9 cellular contexts compared by ENCODE assay signal in the genomic region with DNA sequence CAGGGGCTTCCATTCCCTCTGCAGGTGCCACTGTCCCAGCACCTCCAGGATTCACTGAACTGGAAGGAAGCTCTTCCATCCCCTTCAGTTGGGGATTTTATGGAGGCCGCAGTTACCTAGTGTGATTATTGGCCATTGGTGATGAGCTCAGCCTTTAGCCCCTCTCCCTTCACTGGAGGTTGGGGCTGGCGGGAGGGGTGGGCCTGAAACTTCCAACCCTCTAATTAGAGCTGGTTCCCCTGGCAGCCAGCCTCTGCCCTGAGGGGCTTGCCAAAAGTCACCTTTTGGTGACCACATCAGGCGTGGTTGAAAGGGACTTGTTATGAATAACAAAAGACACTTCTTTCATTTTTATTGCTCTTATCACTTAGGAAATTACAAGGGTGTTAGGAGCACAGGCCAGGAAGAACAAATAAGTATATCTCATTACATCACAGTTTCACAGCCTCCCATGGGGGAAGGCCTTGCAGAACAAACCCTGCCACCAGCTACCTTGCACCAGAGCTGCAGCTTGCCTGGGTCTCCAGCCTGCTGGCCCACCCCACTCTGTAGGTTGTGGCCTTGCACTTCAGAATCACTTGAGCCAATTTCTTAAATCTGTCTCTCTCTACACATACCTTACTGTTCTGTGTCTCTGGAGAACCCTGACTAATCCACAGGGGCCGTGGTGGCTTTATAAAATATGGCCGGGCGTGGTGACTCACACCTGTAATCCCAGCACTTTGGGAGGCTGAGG. TPM values are rescaled to one million over a fixed set of nuclear protein-coding genes. Genes with fewer than 3 reads are reported as not detected.
A peak's percentile ranks its signal among the peaks of the same experiment; 100 is the strongest.
DNase-seq lines count a peak whose midpoint lies in the region; ATAC-seq, FAIRE-seq and TF ChIP-seq lines count a peak whose summit lies in the region.
"Had no signal": no experiment of that assay in that cellular context is flagged by ENCODE, and none has a peak within 500 bp of the region (broad histone marks: within the 10 kb centered on the region; RNA-seq: fewer than 3 reads in every experiment).

No MANE protein-coding gene starts in this region.

- in situ Hi-C loops in GM12878 (cut with MboI), result loop anchor here (25.0 kb wide), 1 partner anchor 1891 kb away; the partner anchor contains the start of genes GZF1 and NXT1

- TF ChIP-seq RAD21 in GM12878 (IDR thresholded peaks at IDR 0.05; ENCODE audit: insufficient read depth, low read depth, low read length), result no peak

- H3K27me3 ChIP-seq in GM12878 (replicated peaks in 1 of 2; ENCODE audit: control insufficient read depth in 2 of 2, insufficient read depth in 2 of 2, low read length in 1 of 2), result no peaks in the 10 kb centered on the region

- no peak overlapping the region for H2AFZ ChIP-seq in GM12878 (ENCODE audit: control insufficient read depth, low read depth, low read length)

- H3K4me1 ChIP-seq in GM12878 (ENCODE audit: control insufficient read depth, insufficient read depth, low read length), result peaks cover 16% of the 10 kb centered on the region
- peaks cover 65% of the 10 kb centered on the region for H3K4me1 ChIP-seq in mucosa of descending colon (ENCODE audit: low read depth)

- SMC1A ChIA-PET in GM12878 (lab: Charles Lee; ENCODE audit: uncharacterized antibody, unreplicated experiment), result no interaction called here

- no TSS peak for BruUV-seq in GM12878 (replicated peaks; lab: Mats Ljungman, UMichigan)

- RAD21 ChIA-PET in GM12878 (lab: Charles Lee; ENCODE audit: unreplicated experiment), result interaction anchor here (1.4 kb wide), 1 partner anchor 146 kb away, joined by 5 read pairs; no protein-coding TSS in a partner anchor

- TF ChIP-seq POLR2A in GM12878 (IDR thresholded peaks at IDR 0.05; ENCODE audit: low read depth, low read length), result no peak

- ATAC-seq in GM12878, result peak; percentile 31
- ATAC-seq in mucosa of descending colon, result peak; percentile 63
- ATAC-seq in HG02870 (IDR thresholded peaks at IDR 0.05; ENCODE audit: unreplicated experiment), result no peak
- ATAC-seq in GM21723 (IDR thresholded peaks at IDR 0.05; ENCODE audit: unreplicated experiment), result no peak
- ATAC-seq in activated CD4-positive, CD25-positive, alpha-beta regulatory T cell treated with anti-CD3 and anti-CD28 coated beads, Interleukin-2, amount 50 U/mL, for 24 hours, result no peak

- H3K36me3 ChIP-seq in GM12878 (ENCODE audit: control insufficient read depth in 2 of 2, insufficient read depth in 2 of 2, low read length in 1 of 2), result no peaks in the 10 kb centered on the region; a peak in 2 of 4 replicates
- H3K36me3 ChIP-seq in mucosa of descending colon (ENCODE audit: low read depth), result no peaks in the 10 kb centered on the region

- peaks cover 29% of the 10 kb centered on the region for H3K79me2 ChIP-seq in GM12878 (ENCODE audit: control insufficient read depth, insufficient read depth, low read length)

- FAIRE-seq in GM12878 (lab: Jason Lieb, UNC), result no peak

- H3K4me2 ChIP-seq in GM12878 (ENCODE audit: control insufficient read depth, insufficient read depth), result 0 out of 2 replicates have a peak overlapping the region, but pooled peaks have one; percentile 7

- H3K4me3 ChIP-seq in GM12878 (no peak overlapping the region), mucosa of descending colon (no peak overlapping the region)

- no peak for TF ChIP-seq CTCF in C4-2B (conservative IDR thresholded peaks at IDR 0.05)
- TF ChIP-seq CTCF in GM12878 (IDR thresholded peaks at IDR 0.05 in 2 of 3, conservative IDR thresholded peaks at IDR 0.05 in 1 of 3; ENCODE audit: control insufficient read depth in 2 of 3, extremely low read depth in 1 of 3, insufficient read depth in 1 of 3, low read depth in 3 of 3, low read length in 3 of 3), result no peak
- no peak for TF ChIP-seq CTCF in mucosa of descending colon (IDR thresholded peaks at IDR 0.05)

- TF ChIP-seq EP300 in GM12878 (IDR thresholded peaks at IDR 0.05; ENCODE audit: borderline replicate concordance in 1 of 2, control insufficient read depth in 1 of 2, low read depth in 2 of 2, low read length in 2 of 2), result no peak

- CTCF ChIA-PET in GM12878 (lab: Yijun Ruan, JAX), result interaction anchor here (3.3 kb wide), 1 partner anchor 146 kb away, joined by 18 read pairs; no protein-coding TSS in a partner anchor

- POLR2A ChIA-PET in GM12878 (lab: Charles Lee), result no interaction called here

- H3K9ac ChIP-seq in GM12878 (ENCODE audit: control insufficient read depth, insufficient read depth, low read length), result no peak overlapping the region

- H3K27ac ChIP-seq in C4-2B (peak overlapping the region; percentile 6; the same call in 1 of the 2 replicates), GM12878 (ENCODE audit: control insufficient read depth, insufficient read depth) (no peak overlapping the region)

- H4K20me1 ChIP-seq in GM12878 (ENCODE audit: control insufficient read depth, insufficient read depth), result 0 out of 2 replicates have a peak, but pooled peaks cover 3% of the 10 kb centered on the region

- intact Hi-C loops in GM12878 (cut with micrococcal nuclease; ENCODE audit: unreplicated experiment), result no loop called here
- intact Hi-C loops in mucosa of descending colon (cut with DNase I, micrococcal nuclease), result no loop called here

- 79% methylated on average over 6 of the region's 6 CpGs for WGBS in GM12878 (ENCODE audit: insufficient coverage, insufficient replicate concordance, low lambda C conversion rate, missing lambda C conversion rate)

- DNase-seq in GF-D8 (lab: John Stamatoyannopoulos, UW) (peak; percentile 5), GM12878 (ENCODE audit: low read depth, low spot score) (no peak), mucosa of descending colon (peak in 2 of 3 donors; percentile 50 to 65), KG1 (lab: John Stamatoyannopoulos, UW) (no peak)
- DNase-seq: activated CD4-positive, alpha-beta T cell treated with anti-CD3 and anti-CD28 coated beads for 1 hour had no signal

- H3K9me3 ChIP-seq in GM12878 (replicated peaks; ENCODE audit: control insufficient read depth, insufficient read depth, low read length), result no peaks in the 10 kb centered on the region
- H3K9me3 ChIP-seq in mucosa of descending colon, result no peaks in the 10 kb centered on the region

TF ChIP-seq in GM12878, 131 proteins besides CTCF, POLR2A, EP300 and RAD21 (continues in another document):
- TF ChIP-seq ZNF274 (IDR thresholded peaks at IDR 0.05; ENCODE audit: insufficient read depth, insufficient read length) (no peak), RB1 (IDR thresholded peaks at IDR 0.05; ENCODE audit: borderline replicate concordance) (no peak), ATF7 (IDR thresholded peaks at IDR 0.05; ENCODE audit: low read depth) (0 out of 2 replicates have a peak, but pooled peaks have one; percentile 14), MTA2 (IDR thresholded peaks at IDR 0.05; ENCODE audit: low read depth) (peak; percentile 13; the same call in 1 of the 2 replicates), ZZZ3 (IDR thresholded peaks at IDR 0.05; ENCODE audit: control insufficient read depth, insufficient read length, low read depth) (no peak), ETV6 (conservative IDR thresholded peaks at IDR 0.05 in 1 of 2, IDR thresholded peaks at IDR 0.05 in 1 of 2; ENCODE audit: borderline replicate concordance in 1 of 2, low read depth in 1 of 2) (no peak)

RNA-seq across cellular contexts. Expression of gene PYGB, which starts 5.0 kb away (rescaled TPM):
- total RNA-seq in GM12878 (2013; cell fraction: nucleolus; rRNA removed), result 20.7 and 24.5 TPM in 2 replicates
- 24.6 and 27.4 TPM in 2 replicates for total RNA-seq in GM12878 (2014; rRNA removed)
- total RNA-seq in GM12878 (2014; rRNA removed; fragmentation: Illumina TruSeq; extraction: Trizol), result 14.2 and 16.1 TPM in 2 replicates
- total RNA-seq in GM12878 (2021), result 31.0 and 33.5 TPM in 2 replicates
- polyA plus RNA-seq in GM12878 (2011; ENCODE audit: low read depth), result 7.2 TPM
- polyA plus RNA-seq in GM12878 (2011; rRNA removed), result 6.1 and 11.9 TPM in 2 replicates
- polyA plus RNA-seq in GM12878 (2011; cell fraction: cytosol; rRNA removed), result 13.5 and 17.8 TPM in 2 replicates
- polyA plus RNA-seq in GM12878 (2011; cell fraction: nucleus; rRNA removed), result 43.6 and 56.0 TPM in 2 replicates
- 16.2 and 16.9 TPM in 2 replicates for polyA plus RNA-seq in GM12878 (2012)
- polyA plus RNA-seq in GM12878 (2014; fragmentation: Illumina TruSeq; extraction: Trizol), result 8.0 and 17.4 TPM in 2 replicates
- polyA plus RNA-seq in GM12878 (2014; fragmentation: Nextera tagmentation; extraction: Ambion mirVana), result 1 to 10 TPM in 1 of 2 experiments, under 1 TPM in 1; 0.34 to 1.3 TPM
- polyA plus RNA-seq in GM12878 (2014; rRNA removed), result 26.2 and 31.8 TPM in 2 replicates
- 10 to 100 TPM; 26.2 to 27.6 TPM for polyA plus RNA-seq in GM12878 (2016; fragmentation: Nextera tagmentation; extraction: Ambion mirVana)
- 12.4 and 20.2 TPM in 2 replicates for polyA minus RNA-seq in GM12878 (2011; rRNA and poly(A)+ RNA removed)
- polyA minus RNA-seq in GM12878 (2011; cell fraction: cytosol; rRNA and poly(A)+ RNA removed), result 8.2 and 9.7 TPM in 2 replicates
- polyA minus RNA-seq in GM12878 (2011; cell fraction: nucleus; rRNA and poly(A)+ RNA removed), result 9.7 and 15.8 TPM in 2 replicates
- total RNA-seq in mucosa of descending colon, result 100 to 1,000 TPM; 247 to 252 (median 247) TPM

RNA-seq across cellular contexts. Expression of gene ENTPD6, which starts 57.3 kb away (rescaled TPM):
- total RNA-seq in GM12878 (2013; cell fraction: nucleolus; rRNA removed), result 54.2 and 56.0 TPM in 2 replicates
- total RNA-seq in GM12878 (2014; rRNA removed) (36.8 and 38.0 TPM in 2 replicates), GM12878 (2014; rRNA removed; fragmentation: Illumina TruSeq; extraction: Trizol) (20.9 and 22.9 TPM in 2 replicates), GM12878 (2021) (40.1 and 45.4 TPM in 2 replicates), mucosa of descending colon (100 to 1,000 TPM; 114 to 191 (median 140) TPM)
- polyA plus RNA-seq in GM12878 (2011; ENCODE audit: low read depth), result 19.3 TPM
- polyA plus RNA-seq in GM12878 (2011; rRNA removed) (24.7 and 35.3 TPM in 2 replicates), GM12878 (2014; fragmentation: Illumina TruSeq; extraction: Trizol) (11.7 and 19.2 TPM in 2 replicates), GM12878 (2014; fragmentation: Nextera tagmentation; extraction: Ambion mirVana) (1 to 10 TPM in 1 of 2 experiments, under 1 TPM in 1; 0.53 to 2.5 TPM), GM12878 (2014; rRNA removed) (36.8 and 42.1 TPM in 2 replicates), GM12878 (2016; fragmentation: Nextera tagmentation; extraction: Ambion mirVana) (10 to 100 TPM; 29.6 to 32.7 TPM)
- polyA plus RNA-seq in GM12878 (2011; cell fraction: cytosol; rRNA removed), result 43.7 and 53.1 TPM in 2 replicates
- 205 and 210 TPM in 2 replicates for polyA plus RNA-seq in GM12878 (2011; cell fraction: nucleus; rRNA removed)
- 33.6 and 34.7 TPM in 2 replicates for polyA plus RNA-seq in GM12878 (2012)
- polyA minus RNA-seq in GM12878 (2011; rRNA and poly(A)+ RNA removed), result 27.4 and 36.6 TPM in 2 replicates
- 11.8 and 14.1 TPM in 2 replicates for polyA minus RNA-seq in GM12878 (2011; cell fraction: cytosol; rRNA and poly(A)+ RNA removed)
- polyA minus RNA-seq in GM12878 (2011; cell fraction: nucleus; rRNA and poly(A)+ RNA removed), result 22.6 and 34.5 TPM in 2 replicates

Comparison
In these comparisons a context has a peak if more than half of its experiments do, and no peak if none do; other contexts are left out.
1. DNase-seq: peak in GF-D8 (single experiment) and mucosa of descending colon (2 of 3); none in GM12878 (single experiment) and KG1 (single experiment).
2. ATAC-seq: peak in GM12878 (single experiment) and mucosa of descending colon (single experiment); none in HG02870 (single experiment), GM21723 (single experiment) and activated CD4-positive, CD25-positive, alpha-beta regulatory T cell treated with anti-CD3 and anti-CD28 coated beads, Interleukin-2, amount 50 U/mL, for 24 hours (0 of 2).
3. RNA of gene PYGB, which starts 5.0 kb away (total RNA-seq): 247 to 252 TPM in mucosa of descending colon; 14.2 to 33.5 TPM in GM12878; every median in the first group is over 4 times any median in the second.